In the genomic region with DNA sequence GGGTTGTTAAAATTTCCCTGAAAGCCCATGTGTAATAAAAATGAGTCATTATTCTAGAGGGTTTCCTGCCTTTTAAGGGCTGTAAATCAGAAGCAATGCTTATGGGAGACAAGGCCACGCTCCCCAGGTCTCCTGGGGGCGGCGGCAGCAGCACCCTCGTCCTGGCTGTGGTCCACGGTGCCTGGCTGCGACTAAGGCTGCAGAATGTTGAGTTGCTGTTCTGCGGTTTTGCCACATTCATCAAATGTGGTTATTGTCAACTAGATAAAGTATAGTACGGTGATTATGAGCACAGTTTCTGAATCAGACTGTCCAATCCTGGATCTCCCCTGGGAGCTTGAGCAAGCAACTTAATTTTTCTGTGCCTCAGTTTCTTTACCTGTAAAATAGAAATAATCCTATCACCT, we compare ENCODE assay signal across 8 cellular contexts. TPM values are rescaled to one million over a fixed set of nuclear protein-coding genes. Genes with fewer than 3 reads are reported as not detected.
DNase-seq lines count a peak whose midpoint lies in the region; ATAC-seq and TF ChIP-seq lines count a peak whose summit lies in the region.

No MANE protein-coding gene starts in this region.

- TF ChIP-seq POLR2A in right lobe of liver (IDR thresholded peaks at IDR 0.05), result no peak

- TF ChIP-seq CTCF in right lobe of liver (IDR thresholded peaks at IDR 0.05), result no peak

- peaks cover 0 to under 1% (median 0%) of the 10 kb centered on the region in 4 donors for H3K4me1 ChIP-seq in right lobe of liver

- no peaks in the 10 kb centered on the region for H3K27me3 ChIP-seq in right lobe of liver

- WGBS in right lobe of liver (ENCODE audit: insufficient coverage, low coverage, low lambda C conversion rate, missing lambda C conversion rate), result 62% methylated on average over 6 of the region's 8 CpGs

- peak; percentile 59 for DNase-seq in GDM1 (lab: John Stamatoyannopoulos, UW)
- DNase-seq in activated CD4-positive, CD25-positive, alpha-beta regulatory T cell treated with anti-CD3 and anti-CD28 coated beads, Interleukin-2, amount 50 U/mL, for 72 hours, result peak; percentile 44
- peak; percentile 38 for DNase-seq in effector CD4-positive, alpha-beta T cell
- no peak for DNase-seq in right lobe of liver
- DNase-seq in NCI-H1092 (lab: John Stamatoyannopoulos, UW), result no peak
- no peak for DNase-seq in NCI-H1436 (lab: John Stamatoyannopoulos, UW)

- intact Hi-C loops in right lobe of liver (cut with DNase I), result no loop called here

- no peak overlapping the region for H3K4me3 ChIP-seq in right lobe of liver

- H3K27ac Mint-ChIP-seq in stimulated activated memory B cell treated with anti-CD40 and anti-IgM and Interleukin-4, amounts not matched to agents 10 μg/mL and 1 μg/mL and 100 μg/mL, for 72 hours, result peak overlapping the region; percentile 90

- no peaks in the 10 kb centered on the region for H3K27me3 Mint-ChIP-seq in stimulated activated memory B cell treated with anti-CD40 and anti-IgM and Interleukin-4, amounts not matched to agents 10 μg/mL and 1 μg/mL and 100 μg/mL, for 72 hours

- ATAC-seq in HG03139 (IDR thresholded peaks at IDR 0.05; ENCODE audit: unreplicated experiment) (peak; percentile 31), right lobe of liver (no peak)
- peak; percentile 82 for ATAC-seq in stimulated activated memory B cell treated with anti-CD40 and anti-IgM and Interleukin-4, amounts not matched to agents 10 μg/mL and 1 μg/mL and 100 μg/mL, for 72 hours

- no peaks in the 10 kb centered on the region for H3K9me3 Mint-ChIP-seq in stimulated activated memory B cell treated with anti-CD40 and anti-IgM and Interleukin-4, amounts not matched to agents 10 μg/mL and 1 μg/mL and 100 μg/mL, for 72 hours

- H3K36me3 Mint-ChIP-seq in stimulated activated memory B cell treated with anti-CD40 and anti-IgM and Interleukin-4, amounts not matched to agents 10 μg/mL and 1 μg/mL and 100 μg/mL, for 72 hours, result no peaks in the 10 kb centered on the region

- H3K27ac ChIP-seq in right lobe of liver, result no peak overlapping the region

- H3K36me3 ChIP-seq in right lobe of liver, result no peaks in the 10 kb centered on the region

- H3K4me1 Mint-ChIP-seq in stimulated activated memory B cell treated with anti-CD40 and anti-IgM and Interleukin-4, amounts not matched to agents 10 μg/mL and 1 μg/mL and 100 μg/mL, for 72 hours, result peaks cover 90% of the 10 kb centered on the region

- H3K4me3 Mint-ChIP-seq in stimulated activated memory B cell treated with anti-CD40 and anti-IgM and Interleukin-4, amounts not matched to agents 10 μg/mL and 1 μg/mL and 100 μg/mL, for 72 hours, result peak overlapping the region; percentile 44

- no peaks in the 10 kb centered on the region for H3K9me3 ChIP-seq in right lobe of liver

RNA-seq across cellular contexts. Expression of gene AGFG1, which starts 11.9 kb away (rescaled TPM):
- 10 to 100 TPM; 25.2 to 70.0 (median 39.5) TPM for total RNA-seq in right lobe of liver

Comparison
In these comparisons a context has a peak if more than half of its experiments do, and no peak if none do; other contexts are left out.
1. DNase-seq: peak in GDM1 (single experiment), activated CD4-positive, CD25-positive, alpha-beta regulatory T cell treated with anti-CD3 and anti-CD28 coated beads, Interleukin-2, amount 50 U/mL, for 72 hours (single experiment) and effector CD4-positive, alpha-beta T cell (single experiment); none in right lobe of liver (0 of 3), NCI-H1092 (single experiment) and NCI-H1436 (single experiment).
2. ATAC-seq: peak in HG03139 (single experiment) and stimulated activated memory B cell treated with anti-CD40 and anti-IgM and Interleukin-4, amounts not matched to agents 10 μg/mL and 1 μg/mL and 100 μg/mL, for 72 hours (single experiment); none in right lobe of liver (0 of 4).